Comparison of ENCODE assay signal across 8 cellular contexts in the genomic region with DNA sequence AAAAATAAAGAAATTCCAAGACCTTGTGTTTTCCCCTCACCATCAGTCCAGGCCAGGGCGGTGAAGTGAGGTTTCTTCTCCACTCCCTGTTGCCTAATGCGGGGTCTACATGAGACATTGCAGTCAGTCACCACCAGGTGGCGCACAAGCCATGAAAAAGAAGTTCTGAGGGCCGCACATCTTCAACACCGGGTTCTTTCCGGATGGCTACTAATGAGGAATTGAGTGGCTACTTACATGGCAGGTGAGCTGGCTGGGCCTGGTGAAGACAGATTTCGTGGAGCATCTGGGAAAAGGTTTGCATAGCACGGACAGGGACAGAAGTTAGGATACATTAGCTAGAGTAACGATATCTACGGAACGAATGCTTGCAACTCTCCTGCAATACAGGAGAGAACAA. TPM values are rescaled to one million over a fixed set of nuclear protein-coding genes. Genes with fewer than 3 reads are reported as not detected.
DNase-seq lines count a peak whose midpoint lies in the region; ATAC-seq, FAIRE-seq and TF ChIP-seq lines count a peak whose summit lies in the region.

No MANE protein-coding gene starts in this region.

- peaks cover 0 to 48% (median 30%) of the 10 kb centered on the region in 7 donors for H3K27me3 ChIP-seq in heart right ventricle

- peaks cover 2 to 42% (median 11%) of the 10 kb centered on the region in 9 donors for H3K4me1 ChIP-seq in heart right ventricle

- FAIRE-seq in GM12891 (lab: Jason Lieb, UNC), result peak; percentile 80

- H3K9me3 ChIP-seq in heart right ventricle, result no peaks in the 10 kb centered on the region

- WGBS in heart right ventricle, 2 donors, result 23 to 24% methylated on average over 11 of the region's 11 CpGs

- DNase-seq in GM12891 (ENCODE audit: insufficient read length, low spot score), result no peak
- peak; percentile 8 for DNase-seq in NCI-H146 treated with DMSO at 0.1 percent for 48 hours (lab: John Stamatoyannopoulos, UW; ENCODE audit: unreplicated experiment)
- peak; percentile 58 to 82 (median 74) for DNase-seq in T-helper 1 cell
- peak; percentile 49 for DNase-seq in amniotic stem cell (lab: John Stamatoyannopoulos, UW)
- DNase-seq in heart right ventricle, result peak; percentile 81 to 84
- DNase-seq in retina, result peak; percentile 83

- no peak overlapping the region for H3K27ac ChIP-seq in heart right ventricle

- no peaks in the 10 kb centered on the region for H3K36me3 ChIP-seq in heart right ventricle

- peak; percentile 79 to 95 (median 91) for TF ChIP-seq CTCF in heart right ventricle (IDR thresholded peaks at IDR 0.05)

- H3K4me3 ChIP-seq in heart right ventricle, result no peak overlapping the region

- ATAC-seq in heart right ventricle (peak in 6 of 8 donors; percentile 31 to 57 (median 50)), GM18873 (IDR thresholded peaks at IDR 0.05; ENCODE audit: low FRiP score, unreplicated experiment) (no peak), HG03457 (IDR thresholded peaks at IDR 0.05; ENCODE audit: unreplicated experiment) (no peak)

- intact Hi-C loops in heart right ventricle (cut with DNase I), result loop anchor here (1.0 to 5.0 kb wide), 9 partner anchors 130 to 406 kb away; no protein-coding TSS in a partner anchor

- TF ChIP-seq POLR2A in GM12891 (IDR thresholded peaks at IDR 0.05; ENCODE audit: low read depth, low read length), result no peak

TF ChIP-seq in GM12891, 5 proteins besides CTCF, POLR2A, EP300 and RAD21:
- TF ChIP-seq POLR2AphosphoS5 (IDR thresholded peaks at IDR 0.05; ENCODE audit: low read depth, low read length) (no peak), TAF1 (IDR thresholded peaks at IDR 0.05; ENCODE audit: low read depth, low read length) (no peak)

RNA-seq across cellular contexts. Expression of a gene that starts 15.8 kb away (rescaled TPM):
- 49.0 TPM for polyA plus RNA-seq in GM12891 (2012; ENCODE audit: low read depth, missing spikeins)
- total RNA-seq in heart right ventricle, result 100 to 1,000 TPM in 2 of 10 donors, 10 to 100 TPM in 8; 41.4 to 215 (median 51.6) TPM
- polyA plus RNA-seq in heart right ventricle, result 100 to 1,000 TPM; 477 to 593 TPM

RNA-seq across cellular contexts. Expression of a gene that starts 36.3 kb away (rescaled TPM):
- polyA plus RNA-seq in GM12891 (2012; ENCODE audit: low read depth, missing spikeins), result not detected
- not detected for total RNA-seq in heart right ventricle
- polyA plus RNA-seq in heart right ventricle, result not detected

RNA-seq across cellular contexts. Expression of a gene that starts 58.9 kb away (rescaled TPM):
- polyA plus RNA-seq in GM12891 (2012; ENCODE audit: low read depth, missing spikeins), result 0.64 TPM
- total RNA-seq in heart right ventricle, result 100 to 1,000 TPM in 9 of 10 donors, 10 to 100 TPM in 1; 71.3 to 519 (median 235) TPM
- 100 to 1,000 TPM; 319 to 412 TPM for polyA plus RNA-seq in heart right ventricle

Comparison
In these comparisons a context has a peak if more than half of its experiments do, and no peak if none do; other contexts are left out.
1. ATAC-seq: peak in heart right ventricle (6 of 8); none in GM18873 (single experiment) and HG03457 (single experiment).